In the genomic region with DNA sequence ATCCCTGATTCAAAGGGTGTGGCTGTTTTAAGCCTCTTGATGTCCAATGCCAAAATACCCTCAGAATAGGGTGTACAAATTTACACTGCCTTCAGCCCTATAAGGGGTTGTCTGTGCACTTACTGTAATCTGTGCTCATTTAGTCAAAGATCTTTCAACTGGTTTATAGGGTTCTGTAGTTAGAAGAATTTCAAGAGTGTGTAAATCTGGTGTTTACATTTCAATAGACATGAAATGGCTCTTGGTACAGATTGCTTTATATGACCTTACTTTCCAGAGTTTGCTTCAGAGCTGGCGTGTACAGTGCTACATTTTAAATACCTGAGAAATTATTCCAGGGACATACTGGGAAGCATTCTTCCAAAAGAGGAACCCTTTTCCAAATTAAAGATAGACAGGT, we compare ENCODE assay signal across 20 cellular contexts.
DNase-seq lines count a peak whose midpoint lies in the region; ATAC-seq and TF ChIP-seq lines count a peak whose summit lies in the region.
"Had no signal": no experiment of that assay in that cellular context is flagged by ENCODE, and none has a peak within 500 bp of the region (broad histone marks: within the 10 kb centered on the region; RNA-seq: fewer than 3 reads in every experiment).

No MANE protein-coding gene starts in this region.

- H3K36me3 ChIP-seq in CD4-positive, CD25-positive, alpha-beta regulatory T cell (ENCODE audit: control insufficient read depth, insufficient read depth, low read length): peaks cover 26% of the 10 kb centered on the region
- H3K36me3 ChIP-seq in CD8-positive, alpha-beta T cell (ENCODE audit: insufficient read depth, low read length): peaks cover 8% of the 10 kb centered on the region
- H3K36me3 ChIP-seq: MG63 had no signal

- H3K27ac Mint-ChIP-seq in CD4-positive, CD25-positive, alpha-beta regulatory T cell: peak overlapping the region in 2 of 3 donors; percentile 33 to 64
- peak overlapping the region; percentile 62 for H3K27ac Mint-ChIP-seq in CD8-positive, alpha-beta T cell
- peak overlapping the region; percentile 53 for H3K27ac Mint-ChIP-seq in activated B cell treated with CpG ODN at 0.5 μM for 24 hours
- peak overlapping the region in 6 of 10 donors; percentile 38 to 85 (median 74) for H3K27ac Mint-ChIP-seq in naive thymus-derived CD8-positive, alpha-beta T cell

- intact Hi-C loops in CD8-positive, alpha-beta T cell (cut with DNase I, micrococcal nuclease): loop anchor here in 1 of 2 experiments (5.0 kb wide), 1 partner anchor 37 kb away; no protein-coding TSS in a partner anchor
- intact Hi-C loops in activated B cell treated with CpG ODN at 0.5 μM for 24 hours (cut with micrococcal nuclease): no loop called here

- no peak for DNase-seq in CD4-positive, CD25-positive, alpha-beta regulatory T cell
- no peak for DNase-seq in CD8-positive, alpha-beta T cell
- DNase-seq in activated B cell treated with CpG ODN at 0.5 μM for 24 hours: no peak
- no peak for DNase-seq in naive thymus-derived CD8-positive, alpha-beta T cell
- no peak for DNase-seq in Ammon's horn (ENCODE audit: low spot score)
- DNase-seq in CD1c-positive myeloid dendritic cell (ENCODE audit: extremely low spot score): no peak
- no peak for DNase-seq in NCI-H146 treated with DMSO at 0.1 percent for 48 hours (lab: John Stamatoyannopoulos, UW; ENCODE audit: unreplicated experiment)
- DNase-seq: ACHN; Calu3; CD4-positive, alpha-beta memory T cell; Kasumi-1; MG63; NCI-H1092 treated with DMSO at 0.1 percent for 48 hours; NCI-H1694 treated with DMSO at 0.1 percent for 48 hours; NCI-H510A; PC-9; SIG-M5 had no signal

- H3K27me3 Mint-ChIP-seq in CD4-positive, CD25-positive, alpha-beta regulatory T cell: no peaks in the 10 kb centered on the region
- no peaks in the 10 kb centered on the region for H3K27me3 Mint-ChIP-seq in CD8-positive, alpha-beta T cell (ENCODE audit: low read depth)
- no peaks in the 10 kb centered on the region for H3K27me3 Mint-ChIP-seq in activated B cell treated with CpG ODN at 0.5 μM for 24 hours
- no peaks in the 10 kb centered on the region for H3K27me3 Mint-ChIP-seq in naive thymus-derived CD8-positive, alpha-beta T cell
- H3K27me3 Mint-ChIP-seq: CD4-positive, alpha-beta memory T cell; IgD-negative memory B cell had no signal

- no peaks in the 10 kb centered on the region for H3K9me3 Mint-ChIP-seq in CD4-positive, CD25-positive, alpha-beta regulatory T cell
- H3K9me3 Mint-ChIP-seq in CD8-positive, alpha-beta T cell: no peaks in the 10 kb centered on the region
- H3K9me3 Mint-ChIP-seq in activated B cell treated with CpG ODN at 0.5 μM for 24 hours: no peaks in the 10 kb centered on the region
- no peaks in the 10 kb centered on the region for H3K9me3 Mint-ChIP-seq in naive thymus-derived CD8-positive, alpha-beta T cell
- H3K9me3 Mint-ChIP-seq: IgD-negative memory B cell had no signal

- POLR2A ChIA-PET in CD8-positive, alpha-beta T cell (lab: Charles Lee): no interaction called here
- POLR2A ChIA-PET in activated B cell treated with CpG ODN at 0.5 μM for 24 hours (lab: Charles Lee): no interaction called here
- POLR2A ChIA-PET in naive thymus-derived CD8-positive, alpha-beta T cell (lab: Charles Lee): interaction anchor here (0.6 to 0.7 kb wide), 2 partner anchors 250 to 374 kb away, joined by 3 to 4 read pairs; no protein-coding TSS in a partner anchor

- H3K4me3 Mint-ChIP-seq in CD4-positive, CD25-positive, alpha-beta regulatory T cell: no peak overlapping the region
- no peak overlapping the region for H3K4me3 Mint-ChIP-seq in CD8-positive, alpha-beta T cell
- no peak overlapping the region for H3K4me3 Mint-ChIP-seq in activated B cell treated with CpG ODN at 0.5 μM for 24 hours
- no peak overlapping the region for H3K4me3 Mint-ChIP-seq in naive thymus-derived CD8-positive, alpha-beta T cell
- H3K4me3 Mint-ChIP-seq: CD4-positive, alpha-beta memory T cell had no signal

- H3K27ac ChIP-seq in CD4-positive, CD25-positive, alpha-beta regulatory T cell (ENCODE audit: insufficient read depth, low read length, poor library complexity, severe bottlenecking): no peak overlapping the region
- no peak overlapping the region for H3K27ac ChIP-seq in CD8-positive, alpha-beta T cell (ENCODE audit: low read depth, low read length)
- H3K27ac ChIP-seq: PC-9, RWPE1 had no signal

- no peak for ATAC-seq in CD4-positive, CD25-positive, alpha-beta regulatory T cell (ENCODE audit: low read depth in 2 of 2)
- no peak for ATAC-seq in CD8-positive, alpha-beta T cell
- no peak for ATAC-seq in activated B cell treated with CpG ODN at 0.5 μM for 24 hours (ENCODE audit: low read depth)
- ATAC-seq in naive thymus-derived CD8-positive, alpha-beta T cell: no peak
- ATAC-seq: SK-N-SH treated with all-trans-retinoic acid at 6 μM for 48 hours had no signal

- no peaks in the 10 kb centered on the region for H3K27me3 ChIP-seq in CD4-positive, CD25-positive, alpha-beta regulatory T cell (ENCODE audit: control insufficient read depth, insufficient read depth, low read length)
- no peaks in the 10 kb centered on the region for H3K27me3 ChIP-seq in CD8-positive, alpha-beta T cell (ENCODE audit: insufficient read depth, low read length)
- H3K27me3 ChIP-seq: MG63 had no signal

- no peak overlapping the region for H3K4me3 ChIP-seq in CD4-positive, CD25-positive, alpha-beta regulatory T cell (ENCODE audit: low read depth, low read length)
- no peak overlapping the region for H3K4me3 ChIP-seq in CD8-positive, alpha-beta T cell (ENCODE audit: low read depth, low read length)
- H3K4me3 ChIP-seq: MG63, PC-9 had no signal

- H3K4me1 ChIP-seq in CD4-positive, CD25-positive, alpha-beta regulatory T cell (ENCODE audit: control insufficient read depth, insufficient read depth, low read length, poor library complexity, severe bottlenecking): peaks cover 8% of the 10 kb centered on the region
- H3K4me1 ChIP-seq in CD8-positive, alpha-beta T cell (ENCODE audit: insufficient read depth, low read length): peaks cover 9% of the 10 kb centered on the region

- H3K36me3 Mint-ChIP-seq in CD4-positive, CD25-positive, alpha-beta regulatory T cell: peaks cover 44% of the 10 kb centered on the region
- H3K36me3 Mint-ChIP-seq in CD8-positive, alpha-beta T cell: peaks cover 72% of the 10 kb centered on the region
- H3K36me3 Mint-ChIP-seq in activated B cell treated with CpG ODN at 0.5 μM for 24 hours (ENCODE audit: low read depth): peaks cover 50% of the 10 kb centered on the region
- peaks cover 0 to 84% (median 17%) of the 10 kb centered on the region in 3 donors for H3K36me3 Mint-ChIP-seq in naive thymus-derived CD8-positive, alpha-beta T cell

- CTCF ChIA-PET in CD8-positive, alpha-beta T cell (lab: Charles Lee): interaction anchor here (0.6 kb wide), 1 partner anchor 21 kb away, joined by 3 read pairs; no protein-coding TSS in a partner anchor
- CTCF ChIA-PET in activated B cell treated with CpG ODN at 0.5 μM for 24 hours (lab: Charles Lee): no interaction called here

- TF ChIP-seq CTCF in CD8-positive, alpha-beta T cell (IDR thresholded peaks at IDR 0.05): no peak
- no peak for TF ChIP-seq CTCF in activated B cell treated with CpG ODN at 0.5 μM for 24 hours (IDR thresholded peaks at IDR 0.05)

- H3K4me1 Mint-ChIP-seq in CD4-positive, CD25-positive, alpha-beta regulatory T cell: peaks cover 24 to 57% (median 35%) of the 10 kb centered on the region in 4 donors
- H3K4me1 Mint-ChIP-seq in CD8-positive, alpha-beta T cell (ENCODE audit: low read depth): peaks cover 35% of the 10 kb centered on the region
- H3K4me1 Mint-ChIP-seq in activated B cell treated with CpG ODN at 0.5 μM for 24 hours: peaks cover 52% of the 10 kb centered on the region
- peaks cover 23 to 60% (median 54%) of the 10 kb centered on the region in 4 donors for H3K4me1 Mint-ChIP-seq in naive thymus-derived CD8-positive, alpha-beta T cell

- H3K9me3 ChIP-seq in CD4-positive, CD25-positive, alpha-beta regulatory T cell (ENCODE audit: control insufficient read depth in 2 of 2, low read length in 2 of 2): no peaks in the 10 kb centered on the region
- H3K9me3 ChIP-seq in CD8-positive, alpha-beta T cell (ENCODE audit: low read length): no peaks in the 10 kb centered on the region
- H3K9me3 ChIP-seq: MG63 had no signal
